In genomic region chr5:179438461-179438860, GRCh38 we compare ENCODE assay signal across 1 cellular context.
TF ChIP-seq lines count a peak whose summit lies in the region.

No MANE protein-coding gene starts in this region.

TF ChIP-seq in HepG2, 621 proteins besides CTCF, POLR2A, EP300 and RAD21:
- TF ChIP-seq SKIL (CRISPR knock-in tag; IDR thresholded peaks at IDR 0.05; ENCODE audit: borderline replicate concordance) = no peak
- no peak for TF ChIP-seq ZBTB7A (CRISPR knock-in tag; IDR thresholded peaks at IDR 0.05)
- no peak for TF ChIP-seq SNAPC5 (CRISPR knock-in tag; IDR thresholded peaks at IDR 0.05; ENCODE audit: borderline replicate concordance)
- TF ChIP-seq KLF12 (CRISPR knock-in tag; IDR thresholded peaks at IDR 0.05; ENCODE audit: borderline replicate concordance) = no peak
- TF ChIP-seq ZFP37 (CRISPR knock-in tag; IDR thresholded peaks at IDR 0.05; ENCODE audit: borderline replicate concordance) = no peak
- TF ChIP-seq ZSCAN9 (CRISPR knock-in tag; IDR thresholded peaks at IDR 0.05; ENCODE audit: borderline replicate concordance) = no peak
- no peak for TF ChIP-seq HDAC1 (CRISPR knock-in tag; IDR thresholded peaks at IDR 0.05)
- TF ChIP-seq KLF13 (CRISPR knock-in tag; IDR thresholded peaks at IDR 0.05) = no peak
- no peak for TF ChIP-seq ESRRA (CRISPR knock-in tag; IDR thresholded peaks at IDR 0.05; ENCODE audit: low read depth)
- no peak for TF ChIP-seq MZF1 (CRISPR knock-in tag; IDR thresholded peaks at IDR 0.05; ENCODE audit: borderline replicate concordance)
- no peak for TF ChIP-seq SRSF9 (IDR thresholded peaks at IDR 0.05; ENCODE audit: borderline replicate concordance, insufficient read depth, low read depth, low read length, poor library complexity, severe bottlenecking)
- no peak for TF ChIP-seq CERS6 (CRISPR knock-in tag; IDR thresholded peaks at IDR 0.05)
TF ChIP-seq in HepG2: peak in this region for 0.
